Comparison of ENCODE assay signal across 10 cellular contexts in the genomic region with DNA sequence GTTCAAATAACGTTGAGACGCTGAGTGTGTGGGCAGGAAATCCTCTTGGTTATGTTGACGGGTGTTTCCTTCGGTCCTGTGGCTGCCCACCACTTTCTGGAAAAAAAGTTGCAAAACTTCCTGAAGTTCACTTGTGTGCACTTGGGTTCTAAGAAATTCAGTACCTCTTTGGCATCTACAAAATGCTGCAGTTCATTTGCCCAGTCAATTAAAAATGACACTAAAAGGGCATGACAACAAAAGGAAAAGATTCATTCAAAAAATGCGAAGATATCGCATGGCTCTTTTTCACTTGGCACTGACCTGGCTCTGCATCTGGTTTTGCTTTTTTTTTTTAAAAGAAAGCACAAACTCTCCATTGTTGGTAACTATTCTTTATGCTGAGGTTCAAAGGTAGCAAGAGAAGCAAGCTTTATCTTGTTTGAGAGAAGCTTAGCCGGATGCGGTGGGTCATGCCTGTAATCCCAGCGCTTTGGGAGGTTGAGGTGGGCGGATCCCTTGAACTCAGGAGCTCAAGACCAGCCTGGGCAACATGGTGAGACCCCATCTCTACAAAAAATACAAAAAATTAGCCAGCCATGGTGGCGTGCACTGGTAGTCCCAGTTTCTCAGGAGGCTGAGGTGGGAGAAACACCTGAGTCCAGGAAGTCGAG. TPM values are rescaled to one million over a fixed set of nuclear protein-coding genes. Genes with fewer than 3 reads are reported as not detected.
A peak's percentile ranks its signal among the peaks of the same experiment; 100 is the strongest.
DNase-seq lines count a peak whose midpoint lies in the region; ATAC-seq, FAIRE-seq and TF ChIP-seq lines count a peak whose summit lies in the region.
"Had no signal": no experiment of that assay in that cellular context is flagged by ENCODE, and none has a peak within 500 bp of the region (broad histone marks: within the 10 kb centered on the region; RNA-seq: fewer than 3 reads in every experiment).

No MANE protein-coding gene starts in this region.

- H3K79me2 ChIP-seq in MM.1S (ENCODE audit: low read length), result peaks cover 22% of the 10 kb centered on the region; the same call in 1 of the 2 replicates

- no peak overlapping the region for H2AFZ ChIP-seq in MM.1S (ENCODE audit: low read length)

- no peak for FAIRE-seq in GM12892 (lab: Jason Lieb, UNC)

- H3K4me3 Mint-ChIP-seq in activated naive CD4-positive, alpha-beta T cell treated with anti-CD3 and anti-CD28 coated beads for 36 hours, result peak overlapping the region; percentile 54

- H4K20me1 ChIP-seq in BLaER1, result no peaks in the 10 kb centered on the region
- no peaks in the 10 kb centered on the region for H4K20me1 ChIP-seq in MM.1S (ENCODE audit: insufficient read depth, low read length)

- H3K4me2 ChIP-seq in BLaER1 (peak overlapping the region; percentile 94), MM.1S (ENCODE audit: low read depth, low read length) (peak overlapping the region; percentile 28)

- H3K27ac ChIP-seq in BLaER1 (peak overlapping the region; percentile 95), MM.1S (ENCODE audit: low read length) (peak overlapping the region; percentile 80; the same call in 1 of the 2 replicates), ovary (no peak overlapping the region)

- CTCF ChIA-PET in activated naive CD4-positive, alpha-beta T cell treated with anti-CD3 and anti-CD28 coated beads for 36 hours (lab: Charles Lee), result interaction anchor here (0.8 to 3.8 kb wide), 5 partner anchors 8 to 68 kb away, joined by 3 to 13 read pairs (median 5); no protein-coding TSS in a partner anchor

- ATAC-seq in HG03159 (IDR thresholded peaks at IDR 0.05; ENCODE audit: unreplicated experiment), result no peak

- H3K27me3 ChIP-seq in BLaER1 (no peaks in the 10 kb centered on the region), MM.1S (replicated peaks; ENCODE audit: insufficient read depth, low read length) (no peaks in the 10 kb centered on the region), ovary (no peaks in the 10 kb centered on the region)

- H3K4me3 ChIP-seq in BLaER1 (peak overlapping the region; percentile 24), MM.1S (ENCODE audit: low read length) (no peak overlapping the region; the same call in 1 of the 2 replicates), ovary (no peak overlapping the region)

- DNase-seq in MM.1S (peak; percentile 5), medulla oblongata (ENCODE audit: extremely low spot score) (peak; percentile 64), GM12892 (ENCODE audit: insufficient read length) (no peak), ovary (no peak), amniotic stem cell (lab: John Stamatoyannopoulos, UW) (no peak)
- peak; percentile 66 for DNase-seq in activated naive CD4-positive, alpha-beta T cell treated with anti-CD3 and anti-CD28 coated beads for 36 hours
- DNase-seq: cortex of kidney, DMS79 had no signal

- H3K36me3 ChIP-seq in BLaER1 (no peaks in the 10 kb centered on the region), MM.1S (replicated peaks; ENCODE audit: insufficient read depth, low read length) (no peaks in the 10 kb centered on the region), ovary (no peaks in the 10 kb centered on the region)

- peaks cover 61% of the 10 kb centered on the region for H3K4me1 Mint-ChIP-seq in activated naive CD4-positive, alpha-beta T cell treated with anti-CD3 and anti-CD28 coated beads for 36 hours (ENCODE audit: low read depth)

- TF ChIP-seq POLR2A in GM12892 (IDR thresholded peaks at IDR 0.05; ENCODE audit: low read depth, low read length) (no peak), ovary (IDR thresholded peaks at IDR 0.05) (no peak)

- no peaks in the 10 kb centered on the region for H3K9me2 ChIP-seq in MM.1S (replicated peaks; ENCODE audit: insufficient read depth, low read length)

- intact Hi-C loops in activated naive CD4-positive, alpha-beta T cell treated with anti-CD3 and anti-CD28 coated beads for 36 hours (cut with micrococcal nuclease), result loop anchor here (1.0 to 10.0 kb wide), 5 partner anchors 12 to 366 kb away; partner anchors contain the start of genes TTC28 and ZNRF3
- intact Hi-C loops in ovary (cut with DNase I), result no loop called here

- peaks cover 91% of the 10 kb centered on the region for H3K4me1 ChIP-seq in BLaER1
- H3K4me1 ChIP-seq in MM.1S (ENCODE audit: low read length), result peaks cover 50% of the 10 kb centered on the region
- H3K4me1 ChIP-seq in ovary (ENCODE audit: insufficient read depth), result peaks cover 7% of the 10 kb centered on the region

- H3K9me3 Mint-ChIP-seq in activated naive CD4-positive, alpha-beta T cell treated with anti-CD3 and anti-CD28 coated beads for 36 hours, result no peaks in the 10 kb centered on the region

- peak overlapping the region; percentile 53 for H3K27ac Mint-ChIP-seq in activated naive CD4-positive, alpha-beta T cell treated with anti-CD3 and anti-CD28 coated beads for 36 hours

- H3K9ac ChIP-seq in BLaER1 (peak overlapping the region; percentile 80), MM.1S (ENCODE audit: low read length) (peak overlapping the region; percentile 26; the same call in 1 of the 2 replicates)

- TF ChIP-seq EP300 in ovary (IDR thresholded peaks at IDR 0.05), result no peak

- H3F3A ChIP-seq in MM.1S (ENCODE audit: insufficient read depth, low read length), result peaks cover 26% of the 10 kb centered on the region

- 74 to 88% (median 75%) methylated on average over 12 of the region's 12 CpGs for WGBS in ovary, 3 donors

- H3K9me3 ChIP-seq in BLaER1 (no peaks in the 10 kb centered on the region), MM.1S (replicated peaks; ENCODE audit: insufficient read depth, low read length) (no peaks in the 10 kb centered on the region), ovary (no peaks in the 10 kb centered on the region)

- peaks cover 13% of the 10 kb centered on the region for H3K36me3 Mint-ChIP-seq in activated naive CD4-positive, alpha-beta T cell treated with anti-CD3 and anti-CD28 coated beads for 36 hours (ENCODE audit: low read depth)

- no peaks in the 10 kb centered on the region for H3K27me3 Mint-ChIP-seq in activated naive CD4-positive, alpha-beta T cell treated with anti-CD3 and anti-CD28 coated beads for 36 hours (ENCODE audit: low read depth)

- TF ChIP-seq CTCF in MM.1S (IDR thresholded peaks at IDR 0.05; ENCODE audit: low read length), result no peak
- no peak for TF ChIP-seq CTCF in ovary (IDR thresholded peaks at IDR 0.05)

RNA-seq across cellular contexts. Expression of gene XBP1, which starts 10.6 kb away (rescaled TPM):
- total RNA-seq in activated naive CD4-positive, alpha-beta T cell treated with anti-CD3 and anti-CD28 coated beads for 36 hours, result 100 to 1,000 TPM; 106 to 108 TPM
- polyA plus RNA-seq in GM12892 (2012; ENCODE audit: missing spikeins), result 74.8 TPM
- 100 to 1,000 TPM; 115 to 229 (median 138) TPM for total RNA-seq in ovary
- 100 to 1,000 TPM in 1 of 2 donors, 10 to 100 TPM in 1; 53.1 to 154 TPM for polyA plus RNA-seq in ovary

RNA-seq across cellular contexts. Expression of gene CCDC117, which starts 38.5 kb away (rescaled TPM):
- 10 to 100 TPM; 28.2 to 28.6 TPM for total RNA-seq in activated naive CD4-positive, alpha-beta T cell treated with anti-CD3 and anti-CD28 coated beads for 36 hours
- polyA plus RNA-seq in GM12892 (2012; ENCODE audit: missing spikeins), result 19.7 TPM
- total RNA-seq in ovary, result 10 to 100 TPM; 14.9 to 24.7 (median 22.8) TPM
- 10 to 100 TPM; 11.7 to 34.2 TPM for polyA plus RNA-seq in ovary

Comparison
In these comparisons a context has a peak if more than half of its experiments do, and no peak if none do; other contexts are left out.
1. H3K27ac ChIP-seq: peak in BLaER1 (single experiment) and MM.1S (single experiment); none in ovary (0 of 2).
2. DNase-seq: peak in MM.1S (single experiment), activated naive CD4-positive, alpha-beta T cell treated with anti-CD3 and anti-CD28 coated beads for 36 hours (single experiment) and medulla oblongata (single experiment); none in GM12892 (single experiment), ovary (0 of 5) and amniotic stem cell (single experiment).